Comparison of ENCODE assay signal across 8 cellular contexts in genomic region chr11:13668102-13668956, GRCh38. TPM values are rescaled to one million over a fixed set of nuclear protein-coding genes. Genes with fewer than 3 reads are reported as not detected.
DNase-seq lines count a peak whose midpoint lies in the region; ATAC-seq and TF ChIP-seq lines count a peak whose summit lies in the region.

Gene FAR1, plus strand, starts transcription at chr11:13668668. Its CDS starts 26,098 bp downstream, at chr11:13694766.

- H3K36me3 Mint-ChIP-seq in GM23338 (ENCODE audit: low read depth), result no peaks in the 10 kb centered on the region
- H3K36me3 Mint-ChIP-seq in activated T-helper 17 cell treated with anti-CD3 and anti-CD28 coated beads, Interleukin-2, amount 50 U/mL, for 72 hours (ENCODE audit: low read depth), result peaks cover 23% of the 10 kb centered on the region
- H3K36me3 Mint-ChIP-seq in naive thymus-derived CD8-positive, alpha-beta T cell, result peaks cover 0 to 5% (median 2%) of the 10 kb centered on the region in 3 donors

- TF ChIP-seq CTCF in GM23338 (conservative IDR thresholded peaks at IDR 0.05; ENCODE audit: low read depth in 2 of 2), result peak; percentile 20 to 63; a peak in 2 of 4 replicates
- peak; percentile 65 for TF ChIP-seq CTCF in LNCAP (IDR thresholded peaks at IDR 0.05)

- no peaks in the 10 kb centered on the region for H3K9me3 Mint-ChIP-seq in GM23338
- H3K9me3 Mint-ChIP-seq in activated T-helper 17 cell treated with anti-CD3 and anti-CD28 coated beads, Interleukin-2, amount 50 U/mL, for 72 hours, result no peaks in the 10 kb centered on the region
- no peaks in the 10 kb centered on the region for H3K9me3 Mint-ChIP-seq in naive thymus-derived CD8-positive, alpha-beta T cell

- no peaks in the 10 kb centered on the region for H3F3A ChIP-seq in GM23338 (replicated peaks; ENCODE audit: low read depth)

- H3K9me2 ChIP-seq in GM23338 (ENCODE audit: insufficient read depth), result 0 out of 2 replicates have a peak, but pooled peaks cover 5% of the 10 kb centered on the region

- peaks cover 26% of the 10 kb centered on the region for H4K20me1 ChIP-seq in GM23338 (replicated peaks; ENCODE audit: insufficient read depth)

- H3K27ac ChIP-seq in GM23338 (ENCODE audit: low read depth), result no peak within 1 kb of the TSS

- DNase-seq in ELF-1 (ENCODE audit: low read depth, low spot score), result peak; percentile 99
- peak; percentile 98 for DNase-seq in GM23338 (ENCODE audit: low spot score)
- peak; percentile 94 for DNase-seq in RPMI8226
- peak; percentile 99 for DNase-seq in fibroblast of gingiva (ENCODE audit: low read depth)
- peak; percentile 92 to 98 (median 96) for DNase-seq in naive thymus-derived CD8-positive, alpha-beta T cell
- DNase-seq in stimulated activated naive CD4-positive, alpha-beta T cell (lab: John Stamatoyannopoulos, UW), result peak; percentile 89 to 97 (median 94)

- peaks cover 34% of the 10 kb centered on the region for H3K4me1 Mint-ChIP-seq in GM23338
- peaks cover 35% of the 10 kb centered on the region for H3K4me1 Mint-ChIP-seq in activated T-helper 17 cell treated with anti-CD3 and anti-CD28 coated beads, Interleukin-2, amount 50 U/mL, for 72 hours
- H3K4me1 Mint-ChIP-seq in naive thymus-derived CD8-positive, alpha-beta T cell, result peaks cover 26 to 52% (median 48%) of the 10 kb centered on the region in 4 donors

- no peaks in the 10 kb centered on the region for H3K36me3 ChIP-seq in GM23338 (ENCODE audit: insufficient read depth)

- H3K4me3 Mint-ChIP-seq in GM23338, result peak within 1 kb of the TSS; percentile 91
- peak within 1 kb of the TSS; percentile 89 for H3K4me3 Mint-ChIP-seq in activated T-helper 17 cell treated with anti-CD3 and anti-CD28 coated beads, Interleukin-2, amount 50 U/mL, for 72 hours
- peak within 1 kb of the TSS; percentile 96 to 100 (median 98) for H3K4me3 Mint-ChIP-seq in naive thymus-derived CD8-positive, alpha-beta T cell

- H2AFZ ChIP-seq in GM23338, result peak within 1 kb of the TSS; percentile 92

- peaks cover 45% of the 10 kb centered on the region for H3K79me2 ChIP-seq in GM23338 (replicated peaks; ENCODE audit: insufficient read depth)

- peak within 1 kb of the TSS; percentile 91 for H3K4me2 ChIP-seq in GM23338

- no peaks in the 10 kb centered on the region; the same call in 1 of the 2 replicates for H3K27me3 ChIP-seq in GM23338 (ENCODE audit: insufficient read depth)

- POLR2A ChIA-PET in naive thymus-derived CD8-positive, alpha-beta T cell (lab: Charles Lee), result interaction anchor here (1.7 kb wide), 1 partner anchor 205 kb away, joined by 8 read pairs; the partner anchor contains the start of gene BTBD10

- H3K27ac Mint-ChIP-seq in GM23338, result peak within 1 kb of the TSS; percentile 96
- peak within 1 kb of the TSS; percentile 87 for H3K27ac Mint-ChIP-seq in activated T-helper 17 cell treated with anti-CD3 and anti-CD28 coated beads, Interleukin-2, amount 50 U/mL, for 72 hours
- peak within 1 kb of the TSS; percentile 89 to 99 (median 96) for H3K27ac Mint-ChIP-seq in naive thymus-derived CD8-positive, alpha-beta T cell

- peak; percentile 92 for ATAC-seq in GM23338
- peak; percentile 94 for ATAC-seq in activated T-helper 17 cell treated with anti-CD3 and anti-CD28 coated beads, Interleukin-2, amount 50 U/mL, for 72 hours (replicated peaks)
- ATAC-seq in naive thymus-derived CD8-positive, alpha-beta T cell, result peak; percentile 88 to 89

- H3K4me3 ChIP-seq in GM23338, result peak within 1 kb of the TSS; percentile 85

- no peaks in the 10 kb centered on the region for H3K27me3 Mint-ChIP-seq in GM23338 (ENCODE audit: insufficient read depth, low read depth, poor library complexity)
- peaks cover 3% of the 10 kb centered on the region for H3K27me3 Mint-ChIP-seq in activated T-helper 17 cell treated with anti-CD3 and anti-CD28 coated beads, Interleukin-2, amount 50 U/mL, for 72 hours
- peaks cover 4 to 12% (median 11%) of the 10 kb centered on the region in 5 donors for H3K27me3 Mint-ChIP-seq in naive thymus-derived CD8-positive, alpha-beta T cell

- peaks cover 35% of the 10 kb centered on the region for H3K4me1 ChIP-seq in GM23338 (ENCODE audit: insufficient read depth)

TF ChIP-seq in GM23338, 12 proteins besides CTCF, POLR2A, EP300 and RAD21:
- TF ChIP-seq POLR2AphosphoS5 (IDR thresholded peaks at IDR 0.05; ENCODE audit: low read depth), result peak; percentile 76
- no peak for TF ChIP-seq STAT1 (IDR thresholded peaks at IDR 0.05; ENCODE audit: unreplicated experiment)
- peak; percentile 87 for TF ChIP-seq CREB1 (CRISPR knock-in tag; IDR thresholded peaks at IDR 0.05; ENCODE audit: low read depth)

RNA-seq across cellular contexts. Expression of gene FAR1, which starts in this region (rescaled TPM):
- 76.0 and 79.5 TPM in 2 replicates for total RNA-seq in GM23338 (2014; rRNA removed; shearing (Covaris generic))
- 25.5 and 27.3 TPM in 2 replicates for polyA plus RNA-seq in GM23338 (2016; fragmentation: Nextera tagmentation; extraction: Ambion mirVana)
- 10 to 100 TPM; 22.7 to 48.4 TPM for total RNA-seq in activated T-helper 17 cell treated with anti-CD3 and anti-CD28 coated beads, Interleukin-2, amount 50 U/mL, for 72 hours
- 10 to 100 TPM; 33.6 to 38.1 TPM for total RNA-seq in naive thymus-derived CD8-positive, alpha-beta T cell
- polyA plus RNA-seq in naive thymus-derived CD8-positive, alpha-beta T cell, result 10 to 100 TPM in 1 of 3 donors, 1 to 10 TPM in 2; 6.0 to 12.8 (median 7.8) TPM
